14 cellular contexts compared by ENCODE assay signal in genomic region chr2:120397362-120397811, GRCh38. TPM values are rescaled to one million over a fixed set of nuclear protein-coding genes. Genes with fewer than 3 reads are reported as not detected.
DNase-seq lines count a peak whose midpoint lies in the region; ATAC-seq and TF ChIP-seq lines count a peak whose summit lies in the region.
"Had no signal": no experiment of that assay in that cellular context is flagged by ENCODE, and none has a peak within 500 bp of the region (broad histone marks: within the 10 kb centered on the region; RNA-seq: fewer than 3 reads in every experiment).

No MANE protein-coding gene starts in this region.

- no peak overlapping the region for H3K4me3 ChIP-seq in suprapubic skin

- CTCF ChIA-PET in activated CD8-positive, alpha-beta memory T cell treated with anti-CD3 and anti-CD28 coated beads, Interleukin-2, amount 10 ng/mL, durations not matched to agents 7 days and 5 days (lab: Charles Lee) = no interaction called here

- H3K9me3 Mint-ChIP-seq in activated CD8-positive, alpha-beta memory T cell treated with anti-CD3 and anti-CD28 coated beads, Interleukin-2, amount 10 ng/mL, durations not matched to agents 7 days and 5 days (ENCODE audit: low read depth) = no peaks in the 10 kb centered on the region
- H3K9me3 Mint-ChIP-seq: nephron progenitor cell had no signal

- peaks cover 4% of the 10 kb centered on the region for H3K4me1 ChIP-seq in suprapubic skin

- no peaks in the 10 kb centered on the region for H3K9me3 ChIP-seq in suprapubic skin

- TF ChIP-seq POLR2A in suprapubic skin (IDR thresholded peaks at IDR 0.05) = no peak

- peak; percentile 40 for DNase-seq in activated CD8-positive, alpha-beta memory T cell treated with anti-CD3 and anti-CD28 coated beads, Interleukin-2, amount 50 U/mL, for 48 hours
- no peak for DNase-seq in activated CD8-positive, alpha-beta memory T cell treated with anti-CD3 and anti-CD28 coated beads, Interleukin-2, amount 10 ng/mL, durations not matched to agents 7 days and 5 days
- DNase-seq in LoVo (ENCODE audit: low spot score) (peak; percentile 7), fibroblast of gingiva (ENCODE audit: low read depth) (peak; percentile 17), suprapubic skin (ENCODE audit: low spot score in 2 of 2) (peak; percentile 51 to 74), CD1c-positive myeloid dendritic cell (ENCODE audit: extremely low spot score) (no peak)
- no peak for DNase-seq in stimulated activated naive CD4-positive, alpha-beta T cell treated with Interleukin-2 at 50 U/mL for 16 hours (lab: John Stamatoyannopoulos, UW)
- no peak for DNase-seq in stimulated activated CD4-positive, alpha-beta T cell treated with anti-CD3 and anti-CD28 coated beads, Interleukin-1b, Interleukin-23, amount 100 ng/mL, for 48 hours
- DNase-seq: amygdala; left colon; NCI-H1105; nephron progenitor cell; stimulated activated CD4-positive, alpha-beta T cell treated with anti-CD3 and anti-CD28 coated beads, Interleukin-12 subunit alpha, Interleukin-12 subunit beta, amount 100 ng/mL, for 4 hours; T-helper 17 cell had no signal

- no peak for TF ChIP-seq EP300 in suprapubic skin (IDR thresholded peaks at IDR 0.05)

- no peak overlapping the region for H3K27ac ChIP-seq in suprapubic skin

- ATAC-seq in activated CD8-positive, alpha-beta memory T cell treated with anti-CD3 and anti-CD28 coated beads, Interleukin-2, amount 10 ng/mL, durations not matched to agents 7 days and 5 days = no peak
- ATAC-seq: left colon, T-helper 17 cell had no signal

- no peak overlapping the region for H3K27ac Mint-ChIP-seq in activated CD8-positive, alpha-beta memory T cell treated with anti-CD3 and anti-CD28 coated beads, Interleukin-2, amount 10 ng/mL, durations not matched to agents 7 days and 5 days
- H3K27ac Mint-ChIP-seq: nephron progenitor cell, T-helper 17 cell had no signal

- H3K36me3 ChIP-seq in suprapubic skin = no peaks in the 10 kb centered on the region

- peaks cover 9% of the 10 kb centered on the region for H3K27me3 ChIP-seq in suprapubic skin

- no peaks in the 10 kb centered on the region for H3K36me3 Mint-ChIP-seq in activated CD8-positive, alpha-beta memory T cell treated with anti-CD3 and anti-CD28 coated beads, Interleukin-2, amount 10 ng/mL, durations not matched to agents 7 days and 5 days

- 42% methylated on average over 13 of the region's 17 CpGs for WGBS in suprapubic skin

- no peak for TF ChIP-seq CTCF in suprapubic skin (IDR thresholded peaks at IDR 0.05)

- no peaks in the 10 kb centered on the region for H3K27me3 Mint-ChIP-seq in activated CD8-positive, alpha-beta memory T cell treated with anti-CD3 and anti-CD28 coated beads, Interleukin-2, amount 10 ng/mL, durations not matched to agents 7 days and 5 days

- H3K4me1 Mint-ChIP-seq in activated CD8-positive, alpha-beta memory T cell treated with anti-CD3 and anti-CD28 coated beads, Interleukin-2, amount 10 ng/mL, durations not matched to agents 7 days and 5 days = no peaks in the 10 kb centered on the region

- no peak overlapping the region for H3K4me3 Mint-ChIP-seq in activated CD8-positive, alpha-beta memory T cell treated with anti-CD3 and anti-CD28 coated beads, Interleukin-2, amount 10 ng/mL, durations not matched to agents 7 days and 5 days
- H3K4me3 Mint-ChIP-seq: nephron progenitor cell, T-helper 17 cell had no signal

RNA-seq across cellular contexts. Expression of gene INHBB, which starts 51.5 kb away (rescaled TPM):
- total RNA-seq in activated CD8-positive, alpha-beta memory T cell treated with anti-CD3 and anti-CD28 coated beads, Interleukin-2, amount 10 ng/mL, durations not matched to agents 7 days and 5 days = not detected
- total RNA-seq in suprapubic skin = 10 to 100 TPM; 12.1 to 26.1 (median 18.2) TPM
- total RNA-seq: T-helper 17 cell had no signal

Comparison
In these comparisons a context has a peak if more than half of its experiments do, and no peak if none do; other contexts are left out.
1. DNase-seq: peak in activated CD8-positive, alpha-beta memory T cell treated with anti-CD3 and anti-CD28 coated beads, Interleukin-2, amount 50 U/mL, for 48 hours (single experiment), LoVo (single experiment), fibroblast of gingiva (single experiment) and suprapubic skin (2 of 2); none in activated CD8-positive, alpha-beta memory T cell treated with anti-CD3 and anti-CD28 coated beads, Interleukin-2, amount 10 ng/mL, durations not matched to agents 7 days and 5 days (single experiment), stimulated activated naive CD4-positive, alpha-beta T cell treated with Interleukin-2 at 50 U/mL for 16 hours (single experiment), stimulated activated CD4-positive, alpha-beta T cell treated with anti-CD3 and anti-CD28 coated beads, Interleukin-1b, Interleukin-23, amount 100 ng/mL, for 48 hours (single experiment) and CD1c-positive myeloid dendritic cell (single experiment).
2. RNA of gene INHBB, which starts 51.5 kb away (total RNA-seq): 12.1 to 26.1 TPM in suprapubic skin; not detected in activated CD8-positive, alpha-beta memory T cell treated with anti-CD3 and anti-CD28 coated beads, Interleukin-2, amount 10 ng/mL, durations not matched to agents 7 days and 5 days; every median in the first group is over 10 times any median in the second.